ENCODE assay signal across 20 cellular contexts in genomic region chr3:113251817-113252216, GRCh38. TPM values are rescaled to one million over a fixed set of nuclear protein-coding genes. Genes with fewer than 3 reads are reported as not detected.
DNase-seq lines count a peak whose midpoint lies in the region; ATAC-seq, FAIRE-seq and TF ChIP-seq lines count a peak whose summit lies in the region.
"Had no signal": no experiment of that assay in that cellular context is flagged by ENCODE, and none has a peak within 500 bp of the region (broad histone marks: within the 10 kb centered on the region; RNA-seq: fewer than 3 reads in every experiment).

No MANE protein-coding gene starts in this region.

- no peak overlapping the region for H3K4me2 ChIP-seq in GM12878 (ENCODE audit: control insufficient read depth, insufficient read depth)

- no peak overlapping the region for H3K9ac ChIP-seq in GM12878 (ENCODE audit: control insufficient read depth, insufficient read depth, low read length)

- peaks cover 0 to 4% of the 10 kb centered on the region in 2 experiments; a peak in 1 of 4 replicates for H3K27me3 ChIP-seq in GM12878 (replicated peaks in 1 of 2; ENCODE audit: control insufficient read depth in 2 of 2, insufficient read depth in 2 of 2, low read length in 1 of 2)
- H3K27me3 ChIP-seq: SJCRH30 had no signal

- H3K36me3 Mint-ChIP-seq in nephron (ENCODE audit: low read depth): peaks cover 80% of the 10 kb centered on the region
- H3K36me3 Mint-ChIP-seq: CD4-positive, CD25-positive, alpha-beta regulatory T cell had no signal

- peaks cover 13% of the 10 kb centered on the region for H3K4me1 ChIP-seq in GM12878 (ENCODE audit: control insufficient read depth, insufficient read depth, low read length)
- H3K4me1 ChIP-seq: Caco-2 had no signal

- H4K20me1 ChIP-seq in GM12878 (ENCODE audit: control insufficient read depth, insufficient read depth): no peaks in the 10 kb centered on the region

- in situ Hi-C loops in GM12878 (cut with MboI): no loop called here

- RAD21 ChIA-PET in GM12878 (lab: Charles Lee; ENCODE audit: unreplicated experiment): no interaction called here

- POLR2A ChIA-PET in GM12878 (lab: Charles Lee): no interaction called here

- H3K4me3 ChIP-seq in GM12865 (ENCODE audit: low read depth, low read length) (no peak overlapping the region), GM12878 (no peak overlapping the region)
- H3K4me3 ChIP-seq: SJCRH30 had no signal

- no peaks in the 10 kb centered on the region for H3K79me2 ChIP-seq in GM12878 (ENCODE audit: control insufficient read depth, insufficient read depth, low read length)

- BruUV-seq in GM12878 (replicated peaks; lab: Mats Ljungman, UMichigan): no TSS peak

- TF ChIP-seq EP300 in GM12878 (IDR thresholded peaks at IDR 0.05; ENCODE audit: borderline replicate concordance in 1 of 2, control insufficient read depth in 1 of 2, low read depth in 2 of 2, low read length in 2 of 2): no peak

- H3K4me1 Mint-ChIP-seq in nephron: peaks cover 76% of the 10 kb centered on the region
- H3K4me1 Mint-ChIP-seq: CD4-positive, CD25-positive, alpha-beta regulatory T cell had no signal

- peak overlapping the region in 2 of 3 experiments; percentile 43 to 92 for H3K27ac Mint-ChIP-seq in nephron
- H3K27ac Mint-ChIP-seq: B cell; CD4-positive, CD25-positive, alpha-beta regulatory T cell; T-helper 17 cell had no signal

- no peaks in the 10 kb centered on the region for H3K9me3 ChIP-seq in GM12878 (replicated peaks; ENCODE audit: control insufficient read depth, insufficient read depth, low read length)
- H3K9me3 ChIP-seq: Caco-2, SJCRH30 had no signal

- H2AFZ ChIP-seq in GM12878 (ENCODE audit: control insufficient read depth, low read depth, low read length): no peak overlapping the region

- no peaks in the 10 kb centered on the region for H3K36me3 ChIP-seq in GM12878 (ENCODE audit: control insufficient read depth in 2 of 2, insufficient read depth in 2 of 2, low read length in 1 of 2)

- SMC1A ChIA-PET in GM12878 (lab: Charles Lee; ENCODE audit: uncharacterized antibody, unreplicated experiment): no interaction called here

- DNase-seq in GM12865 (ENCODE audit: low read depth) (no peak), GM12891 (ENCODE audit: insufficient read length, low spot score) (no peak), GM12878 (ENCODE audit: low read depth, low spot score) (no peak), NCI-H748 treated with DMSO at 0.1 percent for 48 hours (lab: John Stamatoyannopoulos, UW) (no peak)
- DNase-seq: Caco-2; CD4-positive, CD25-positive, alpha-beta regulatory T cell; KG1; NCI-H1092; NCI-H146; NCI-H2081 treated with DMSO at 0.1 percent for 48 hours; NCI-H226; NCI-H526; SJCRH30; T-helper 17 cell had no signal

- no peaks in the 10 kb centered on the region for H3K9me3 Mint-ChIP-seq in nephron

- H3K27me3 Mint-ChIP-seq in nephron (ENCODE audit: low read depth): peaks cover 3% of the 10 kb centered on the region

- peak; percentile 0 for TF ChIP-seq CTCF in GM12865 (IDR thresholded peaks at IDR 0.05; ENCODE audit: insufficient read depth, low read depth, low read length, missing control alignments)
- TF ChIP-seq CTCF in GM12878 (IDR thresholded peaks at IDR 0.05 in 2 of 3, conservative IDR thresholded peaks at IDR 0.05 in 1 of 3; ENCODE audit: control insufficient read depth in 2 of 3, extremely low read depth in 1 of 3, insufficient read depth in 1 of 3, low read depth in 3 of 3, low read length in 3 of 3): peak in 2 of 3 experiments; percentile 7 to 9; a peak in 1 of 6 replicates
- TF ChIP-seq CTCF in nephron (IDR thresholded peaks at IDR 0.05; ENCODE audit: unreplicated experiment in 3 of 3): no peak

- CTCF ChIA-PET in GM12878 (lab: Yijun Ruan, JAX): interaction anchor here (1.0 kb wide), 1 partner anchor 37 kb away, joined by 4 read pairs; no protein-coding TSS in a partner anchor

- intact Hi-C loops in GM12878 (cut with micrococcal nuclease; ENCODE audit: unreplicated experiment): no loop called here

- no peak overlapping the region for H3K27ac ChIP-seq in GM12878 (ENCODE audit: control insufficient read depth, insufficient read depth)
- H3K27ac ChIP-seq: SJCRH30 had no signal

- ATAC-seq in GM12878: 0 out of 3 replicates have a peak, but pooled peaks have one; percentile 21
- no peak for ATAC-seq in HG03571 (IDR thresholded peaks at IDR 0.05; ENCODE audit: unreplicated experiment)
- ATAC-seq in HG03342 (IDR thresholded peaks at IDR 0.05; ENCODE audit: unreplicated experiment): no peak
- ATAC-seq in GM21576 (IDR thresholded peaks at IDR 0.05; ENCODE audit: unreplicated experiment): no peak
- ATAC-seq: T-helper 17 cell had no signal

- no peak overlapping the region for H3K4me3 Mint-ChIP-seq in nephron
- H3K4me3 Mint-ChIP-seq: B cell; CD4-positive, CD25-positive, alpha-beta regulatory T cell; T-helper 17 cell had no signal

- TF ChIP-seq POLR2A in GM12891 (IDR thresholded peaks at IDR 0.05; ENCODE audit: low read depth, low read length): no peak
- TF ChIP-seq POLR2A in GM12878 (IDR thresholded peaks at IDR 0.05; ENCODE audit: low read depth, low read length): no peak

- 56% methylated on average over 4 of the region's 4 CpGs for WGBS in GM12878 (ENCODE audit: insufficient coverage, insufficient replicate concordance, low lambda C conversion rate, missing lambda C conversion rate)

- no peak for TF ChIP-seq RAD21 in GM12878 (IDR thresholded peaks at IDR 0.05; ENCODE audit: insufficient read depth, low read depth, low read length)

- FAIRE-seq in GM12891 (lab: Jason Lieb, UNC): peak; percentile 47
- FAIRE-seq in GM12878 (lab: Jason Lieb, UNC): no peak
- FAIRE-seq: H54 had no signal

TF ChIP-seq in GM12891, 5 proteins besides CTCF, POLR2A, EP300 and RAD21:
- TF ChIP-seq POLR2AphosphoS5 (IDR thresholded peaks at IDR 0.05; ENCODE audit: low read depth, low read length) (no peak), TAF1 (IDR thresholded peaks at IDR 0.05; ENCODE audit: low read depth, low read length) (no peak), SPI1 (IDR thresholded peaks at IDR 0.05; ENCODE audit: low read depth, low read length) (no peak), POU2F2 (IDR thresholded peaks at IDR 0.05; ENCODE audit: low read depth, low read length) (no peak), PAX5 (IDR thresholded peaks at IDR 0.05; ENCODE audit: insufficient read depth, low read length, severe bottlenecking) (no peak)

TF ChIP-seq in GM12878, 131 proteins besides CTCF, POLR2A, EP300 and RAD21:
- TF ChIP-seq EZH2 (IDR thresholded peaks at IDR 0.05; ENCODE audit: borderline replicate concordance, control insufficient read depth, low read depth, low read length) (no peak), TBL1XR1 (IDR thresholded peaks at IDR 0.05; ENCODE audit: low read depth, low read length) (no peak), SP1 (IDR thresholded peaks at IDR 0.05; ENCODE audit: low read depth, low read length) (no peak), CREB1 (IDR thresholded peaks at IDR 0.05; ENCODE audit: low read depth) (no peak), MTA3 (IDR thresholded peaks at IDR 0.05; ENCODE audit: borderline replicate concordance, low read length) (no peak)
TF ChIP-seq in GM12878: peak in this region for 0.

RNA-seq across cellular contexts. Expression of gene BOC, which starts 40.5 kb away (rescaled TPM):
- not detected for polyA plus RNA-seq in GM12891 (2012; ENCODE audit: low read depth, missing spikeins)
- 0.17 TPM in 1 of 2 replicates, not detected in the other for total RNA-seq in GM12878 (2013; cell fraction: nucleolus; rRNA removed)
- total RNA-seq in GM12878 (2014; rRNA removed): 0.05 TPM in 1 of 2 replicates, not detected in the other
- total RNA-seq in GM12878 (2014; rRNA removed; fragmentation: Illumina TruSeq; extraction: Trizol): not detected in 2 replicates
- 0.13 TPM in 1 of 2 replicates, not detected in the other for total RNA-seq in GM12878 (2021)
- not detected for polyA plus RNA-seq in GM12878 (2011; ENCODE audit: low read depth)
- not detected in 2 replicates for polyA plus RNA-seq in GM12878 (2011; rRNA removed)
- polyA plus RNA-seq in GM12878 (2011; cell fraction: cytosol; rRNA removed): not detected in 2 replicates
- 0.07 and 0.09 TPM in 2 replicates for polyA plus RNA-seq in GM12878 (2011; cell fraction: nucleus; rRNA removed)
- 0.04 TPM in 1 of 2 replicates, not detected in the other for polyA plus RNA-seq in GM12878 (2012)
- 0.18 TPM in 1 of 2 replicates, not detected in the other for polyA plus RNA-seq in GM12878 (2014; fragmentation: Illumina TruSeq; extraction: Trizol)
- not detected for polyA plus RNA-seq in GM12878 (2014; fragmentation: Nextera tagmentation; extraction: Ambion mirVana)
- polyA plus RNA-seq in GM12878 (2014; rRNA removed): 0.19 TPM in 1 of 2 replicates, not detected in the other
- polyA plus RNA-seq in GM12878 (2016; fragmentation: Nextera tagmentation; extraction: Ambion mirVana): not detected
- polyA minus RNA-seq in GM12878 (2011; rRNA and poly(A)+ RNA removed): not detected in 2 replicates
- not detected in 2 replicates for polyA minus RNA-seq in GM12878 (2011; cell fraction: cytosol; rRNA and poly(A)+ RNA removed)
- 0.24 TPM in 1 of 2 replicates, not detected in the other for polyA minus RNA-seq in GM12878 (2011; cell fraction: nucleus; rRNA and poly(A)+ RNA removed)
- total RNA-seq: CD4-positive, CD25-positive, alpha-beta regulatory T cell; T-helper 17 cell had no signal
- polyA plus RNA-seq: CD4-positive, CD25-positive, alpha-beta regulatory T cell had no signal

Comparison
In these comparisons a context has a peak if more than half of its experiments do, and no peak if none do; other contexts are left out.
1. CTCF ChIP-seq: peak in GM12865 (single experiment) and GM12878 (2 of 3); none in nephron (0 of 3).